1 cellular context compared by ENCODE assay signal in genomic region chr5:178349607-178350353, GRCh38.
TF ChIP-seq lines count a peak whose summit lies in the region.

No MANE protein-coding gene starts in this region.

TF ChIP-seq in H1, 55 proteins besides CTCF, POLR2A, EP300 and RAD21:
- TF ChIP-seq SRF (IDR thresholded peaks at IDR 0.05; ENCODE audit: low read depth, low read length) (no peak), BRCA1 (IDR thresholded peaks at IDR 0.05; ENCODE audit: low read depth, low read length) (no peak), HDAC2 (IDR thresholded peaks at IDR 0.05; ENCODE audit: borderline replicate concordance in 1 of 2, low read depth in 2 of 2, low read length in 2 of 2) (no peak), JUN (IDR thresholded peaks at IDR 0.05; ENCODE audit: low read depth, low read length) (no peak)
